3 cellular contexts compared by ENCODE assay signal in the genomic region with DNA sequence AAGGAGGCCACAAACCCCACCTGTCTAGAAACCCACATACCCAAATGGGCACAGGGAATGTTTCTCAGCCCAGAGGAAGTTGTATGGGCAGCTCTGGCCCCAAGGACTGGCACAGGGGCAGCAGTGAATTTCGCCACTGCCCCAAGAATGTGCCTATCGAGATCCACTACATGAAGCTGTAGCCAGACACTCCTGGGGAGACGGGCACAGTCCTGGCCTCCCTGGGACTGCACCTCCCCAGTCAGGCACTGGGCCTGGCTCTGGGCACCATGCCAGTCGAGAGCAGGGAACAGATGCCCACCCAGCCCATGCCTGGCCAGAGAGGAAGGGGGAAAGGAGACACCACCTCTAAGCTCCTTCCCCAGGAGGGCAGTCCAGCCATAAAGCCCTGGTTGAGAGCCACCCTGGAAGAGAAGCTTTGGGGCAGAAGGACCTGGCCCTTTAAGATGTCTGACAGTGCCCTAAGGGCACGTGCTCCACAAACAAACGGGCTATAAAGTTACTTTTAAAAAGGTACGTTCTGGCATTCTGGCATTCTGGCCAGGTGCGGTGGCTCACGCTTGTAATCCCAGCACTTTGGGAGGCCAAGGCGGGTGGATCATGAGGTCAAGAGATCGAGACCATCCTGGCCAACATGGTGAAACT.
TF ChIP-seq lines count a peak whose summit lies in the region.

No MANE protein-coding gene starts in this region.

TF ChIP-seq in Ishikawa, 13 proteins besides CTCF, POLR2A, EP300 and RAD21:
- TF ChIP-seq YY1 (IDR thresholded peaks at IDR 0.05; ENCODE audit: low read depth) = 0 out of 2 replicates have a peak, but pooled peaks have one; percentile 20
- peak; percentile 30; the same call in 1 of the 2 replicates for TF ChIP-seq USF1 (IDR thresholded peaks at IDR 0.05)
- TF ChIP-seq FOXM1 (IDR thresholded peaks at IDR 0.05; ENCODE audit: borderline replicate concordance, low read depth) = no peak
- TF ChIP-seq NFIC (IDR thresholded peaks at IDR 0.05) = 0 out of 2 replicates have a peak, but pooled peaks have one; percentile 21

TF ChIP-seq in endothelial cell of umbilical vein, 7 proteins besides CTCF, POLR2A, EP300 and RAD21:
- TF ChIP-seq, protein P1, sequence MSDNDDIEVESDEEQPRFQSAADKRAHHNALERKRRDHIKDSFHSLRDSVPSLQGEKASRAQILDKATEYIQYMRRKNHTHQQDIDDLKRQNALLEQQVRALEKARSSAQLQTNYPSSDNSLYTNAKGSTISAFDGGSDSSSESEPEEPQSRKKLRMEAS (IDR thresholded peaks at IDR 0.05; ENCODE audit: insufficient read depth, insufficient read length) = no peak

TF ChIP-seq in GM23338, 12 proteins besides CTCF, POLR2A, EP300 and RAD21:
- TF ChIP-seq CREB1 (CRISPR knock-in tag; IDR thresholded peaks at IDR 0.05; ENCODE audit: low read depth) (no peak), STAT1 (IDR thresholded peaks at IDR 0.05; ENCODE audit: unreplicated experiment) (no peak), JUNB (IDR thresholded peaks at IDR 0.05; ENCODE audit: unreplicated experiment) (no peak), EZH2phosphoT487 (IDR thresholded peaks at IDR 0.05; ENCODE audit: unreplicated experiment) (no peak), ZNF462 (CRISPR knock-in tag; IDR thresholded peaks at IDR 0.05) (no peak), NANOG (IDR thresholded peaks at IDR 0.05; ENCODE audit: borderline replicate concordance) (no peak), EZH2 (IDR thresholded peaks at IDR 0.05; ENCODE audit: low read depth, unreplicated experiment) (no peak), ZNF331 (CRISPR knock-in tag; IDR thresholded peaks at IDR 0.05; ENCODE audit: low read depth) (no peak), POLR2AphosphoS5 (IDR thresholded peaks at IDR 0.05; ENCODE audit: low read depth) (no peak), ZNF114 (CRISPR knock-in tag; IDR thresholded peaks at IDR 0.05) (no peak)
- TF ChIP-seq, protein P2, sequence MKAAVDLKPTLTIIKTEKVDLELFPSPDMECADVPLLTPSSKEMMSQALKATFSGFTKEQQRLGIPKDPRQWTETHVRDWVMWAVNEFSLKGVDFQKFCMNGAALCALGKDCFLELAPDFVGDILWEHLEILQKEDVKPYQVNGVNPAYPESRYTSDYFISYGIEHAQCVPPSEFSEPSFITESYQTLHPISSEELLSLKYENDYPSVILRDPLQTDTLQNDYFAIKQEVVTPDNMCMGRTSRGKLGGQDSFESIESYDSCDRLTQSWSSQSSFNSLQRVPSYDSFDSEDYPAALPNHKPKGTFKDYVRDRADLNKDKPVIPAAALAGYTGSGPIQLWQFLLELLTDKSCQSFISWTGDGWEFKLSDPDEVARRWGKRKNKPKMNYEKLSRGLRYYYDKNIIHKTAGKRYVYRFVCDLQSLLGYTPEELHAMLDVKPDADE (IDR thresholded peaks at IDR 0.05) = no peak
